In genomic region chr1:33334081-33334552, GRCh38 we compare ENCODE assay signal across 9 cellular contexts. TPM values are rescaled to one million over a fixed set of nuclear protein-coding genes. Genes with fewer than 3 reads are reported as not detected.
DNase-seq lines count a peak whose midpoint lies in the region; ATAC-seq and TF ChIP-seq lines count a peak whose summit lies in the region.
"Had no signal": no experiment of that assay in that cellular context is flagged by ENCODE, and none has a peak within 500 bp of the region (broad histone marks: within the 10 kb centered on the region; RNA-seq: fewer than 3 reads in every experiment).

No MANE protein-coding gene starts in this region.

- H3K36me3 ChIP-seq in ascending aorta = peaks cover 42 to 45% of the 10 kb centered on the region in 2 donors
- H3K36me3 ChIP-seq in osteoblast (ENCODE audit: insufficient read depth, low read length) = peaks cover 62% of the 10 kb centered on the region
- H3K36me3 ChIP-seq in upper lobe of right lung = peaks cover 53% of the 10 kb centered on the region

- peaks cover 62% of the 10 kb centered on the region for H4K20me1 ChIP-seq in osteoblast (ENCODE audit: insufficient read depth, low read length)

- H3K9me3 ChIP-seq in ascending aorta (no peaks in the 10 kb centered on the region), osteoblast (ENCODE audit: low read depth, low read length) (no peaks in the 10 kb centered on the region), upper lobe of right lung (no peaks in the 10 kb centered on the region)
- H3K9me3 ChIP-seq: SK-N-SH had no signal

- peak overlapping the region; percentile 80 for H3K27ac ChIP-seq in ascending aorta
- peak overlapping the region; percentile 89 for H3K27ac ChIP-seq in osteoblast (ENCODE audit: low read depth, low read length)
- peak overlapping the region; percentile 65 for H3K27ac ChIP-seq in upper lobe of right lung

- intact Hi-C loops in ascending aorta (cut with DNase I) = no loop called here
- intact Hi-C loops in upper lobe of right lung (cut with DNase I) = no loop called here

- H3K36me3 Mint-ChIP-seq in glutamatergic neuron (ENCODE audit: unreplicated experiment) = no peaks in the 10 kb centered on the region

- H3K4me1 Mint-ChIP-seq in glutamatergic neuron (ENCODE audit: low read depth, unreplicated experiment) = peaks cover 64% of the 10 kb centered on the region

- H3K27me3 ChIP-seq in ascending aorta (no peaks in the 10 kb centered on the region), osteoblast (ENCODE audit: insufficient read depth, low read length) (no peaks in the 10 kb centered on the region), upper lobe of right lung (no peaks in the 10 kb centered on the region)

- H3K4me3 ChIP-seq in ascending aorta = peak overlapping the region; percentile 22 to 44
- no peak overlapping the region for H3K4me3 ChIP-seq in osteoblast (ENCODE audit: insufficient read depth, low read length)
- peak overlapping the region; percentile 1 for H3K4me3 ChIP-seq in upper lobe of right lung

- TF ChIP-seq CTCF in ascending aorta (IDR thresholded peaks at IDR 0.05) (no peak), glutamatergic neuron (IDR thresholded peaks at IDR 0.05; ENCODE audit: partially characterized antibody, unreplicated experiment) (no peak), osteoblast (IDR thresholded peaks at IDR 0.05; ENCODE audit: extremely low read depth, low read depth, low read length) (no peak), upper lobe of right lung (IDR thresholded peaks at IDR 0.05) (no peak)

- peak; percentile 43 to 90 for DNase-seq in ascending aorta (ENCODE audit: low spot score in 2 of 2)
- no peak for DNase-seq in glutamatergic neuron
- peak; percentile 41 for DNase-seq in osteoblast (ENCODE audit: insufficient read length, low spot score, missing footprints)
- DNase-seq in upper lobe of right lung = no peak
- DNase-seq in activated CD8-positive, alpha-beta memory T cell treated with anti-CD3 and anti-CD28 coated beads, Interleukin-2, amount 50 U/mL, for 48 hours = no peak
- DNase-seq in SHP77 treated with DMSO at 0.1 percent for 48 hours (lab: John Stamatoyannopoulos, UW) = no peak
- DNase-seq in Ammon's horn (ENCODE audit: low spot score) = no peak
- DNase-seq: activated CD4-positive, alpha-beta T cell treated with anti-CD3 and anti-CD28 coated beads, Interleukin-2, amount 50 U/mL, for 48 hours; SK-N-SH had no signal

- H2AFZ ChIP-seq in osteoblast (ENCODE audit: low read length) = no peak overlapping the region

- peaks cover 99% of the 10 kb centered on the region for H3K79me2 ChIP-seq in osteoblast (ENCODE audit: insufficient read depth, low read length)

- peak; percentile 18 for ATAC-seq in upper lobe of right lung

- H3K4me1 ChIP-seq in ascending aorta (peaks cover 44 to 74% of the 10 kb centered on the region in 2 donors), osteoblast (ENCODE audit: insufficient read depth, low read length) (peaks cover 76% of the 10 kb centered on the region), upper lobe of right lung (peaks cover 74% of the 10 kb centered on the region)

- peaks cover 29% of the 10 kb centered on the region for H3K9me3 Mint-ChIP-seq in glutamatergic neuron (ENCODE audit: unreplicated experiment)

- peak overlapping the region; percentile 57 for H3K27ac Mint-ChIP-seq in glutamatergic neuron (ENCODE audit: unreplicated experiment)

- H3K4me3 Mint-ChIP-seq in glutamatergic neuron (ENCODE audit: unreplicated experiment) = peak overlapping the region; percentile 35

- peaks cover 9% of the 10 kb centered on the region for H3K27me3 Mint-ChIP-seq in glutamatergic neuron (ENCODE audit: unreplicated experiment)

- peak overlapping the region; percentile 37 for H3K4me2 ChIP-seq in osteoblast (ENCODE audit: insufficient read depth, low read length)
- H3K4me2 ChIP-seq: SK-N-SH had no signal

RNA-seq across cellular contexts. Expression of gene A3GALT2, which starts 13.2 kb away (rescaled TPM):
- total RNA-seq in ascending aorta (not detected), glutamatergic neuron (ENCODE audit: unreplicated experiment) (0.71 TPM), osteoblast (under 0.01 TPM in 1 of 2 replicates, not detected in the other), upper lobe of right lung (not detected)

Comparison
In these comparisons a context has a peak if more than half of its experiments do, and no peak if none do; other contexts are left out.
1. DNase-seq: peak in ascending aorta (2 of 2) and osteoblast (single experiment); none in glutamatergic neuron (single experiment), upper lobe of right lung (single experiment), activated CD8-positive, alpha-beta memory T cell treated with anti-CD3 and anti-CD28 coated beads, Interleukin-2, amount 50 U/mL, for 48 hours (single experiment), SHP77 treated with DMSO at 0.1 percent for 48 hours (single experiment) and Ammon's horn (single experiment).
2. Peak in every context shown above with its lines, with median percentiles within 50 percentile points of each other: H3K27ac ChIP-seq.